Comparison of ENCODE assay signal across 27 cellular contexts in the genomic region with DNA sequence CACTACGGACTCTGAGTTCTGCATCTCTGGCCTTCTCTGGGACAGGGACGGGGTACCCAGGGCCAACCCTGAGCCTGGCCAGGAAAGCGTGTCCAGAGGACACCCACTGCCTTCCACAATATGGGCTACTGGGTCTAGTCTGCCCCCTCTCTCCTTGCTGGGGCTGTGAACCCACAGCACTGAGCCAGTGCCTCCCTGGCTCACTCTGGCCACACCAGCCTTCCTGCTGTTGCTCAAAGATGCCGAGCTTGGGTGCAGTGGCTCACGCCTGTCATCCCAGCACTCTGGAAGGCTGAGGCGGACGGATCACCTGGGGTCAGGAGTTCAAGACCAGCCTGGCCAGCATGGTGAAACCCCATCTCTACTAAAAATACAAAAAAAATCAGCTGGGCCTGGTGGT. TPM values are rescaled to one million over a fixed set of nuclear protein-coding genes. Genes with fewer than 3 reads are reported as not detected.
DNase-seq lines count a peak whose midpoint lies in the region; ATAC-seq, FAIRE-seq and TF ChIP-seq lines count a peak whose summit lies in the region.
"Had no signal": no experiment of that assay in that cellular context is flagged by ENCODE, and none has a peak within 500 bp of the region (broad histone marks: within the 10 kb centered on the region; RNA-seq: fewer than 3 reads in every experiment).

No MANE protein-coding gene starts in this region.

- WGBS in H1 (ENCODE audit: extremely low coverage in 1 of 2, insufficient coverage in 1 of 2, insufficient read length in 1 of 2, insufficient replicate concordance in 2 of 2, low coverage in 1 of 2, low lambda C conversion rate in 2 of 2, missing lambda C conversion rate in 1 of 2), 2 experiments = 89% methylated on average over 7 of the region's 7 CpGs; no CpG with 5 or more reads in 1 of the 2 experiments
- WGBS in SK-N-SH (ENCODE audit: low lambda C conversion rate) = 67% methylated on average over 5 of the region's 7 CpGs

- H3K4ac ChIP-seq in H1 (replicated peaks; ENCODE audit: insufficient read length, low read depth, low read length) = no peak overlapping the region

- peak overlapping the region; percentile 20; the same call in 1 of the 2 replicates for H3K27ac ChIP-seq in RWPE1
- H3K27ac ChIP-seq in H1 (ENCODE audit: low read depth, low read length) = no peak overlapping the region
- H3K27ac ChIP-seq in SK-N-SH (ENCODE audit: low read depth in 2 of 2, low read length in 1 of 2) = no peak overlapping the region
- H3K27ac ChIP-seq: A549; BLaER1 treated with 17β-estradiol and CSF1 and Interleukin-3, amounts not matched to agents 10 nM and 100 nM had no signal

- no peaks in the 10 kb centered on the region for H3K79me1 ChIP-seq in H1 (ENCODE audit: low read depth, low read length)

- H3K36me3 ChIP-seq in H1 (ENCODE audit: control insufficient read depth in 2 of 4, insufficient read depth in 4 of 4, low read length in 3 of 4) (no peaks in the 10 kb centered on the region), SK-N-SH (replicated peaks in 1 of 2; ENCODE audit: control insufficient read depth in 1 of 2, insufficient read depth in 2 of 2, low read length in 1 of 2) (no peaks in the 10 kb centered on the region)
- H3K36me3 ChIP-seq: BE2C; BLaER1 treated with 17β-estradiol and CSF1 and Interleukin-3, amounts not matched to agents 10 nM and 100 nM had no signal

- H2BK5ac ChIP-seq in H1 (ENCODE audit: low read depth, low read length) = peak overlapping the region; percentile 35; the same call in 1 of the 2 replicates

- H3K4me3 ChIP-seq in H1 (ENCODE audit: extremely low read depth in 1 of 4, insufficient read depth in 2 of 4, low read depth in 3 of 4, low read length in 4 of 4) (no peak overlapping the region), SK-N-SH (ENCODE audit: low read depth in 2 of 2, low read length in 1 of 2) (no peak overlapping the region)
- H3K4me3 ChIP-seq: A549; BLaER1 treated with 17β-estradiol and CSF1 and Interleukin-3, amounts not matched to agents 10 nM and 100 nM; GM12878; GM23338 had no signal

- H3K27ac Mint-ChIP-seq in activated CD4-positive, alpha-beta memory T cell treated with anti-CD3 and anti-CD28 coated beads, Interleukin-2, amount 10 ng/mL, durations not matched to agents 7 days and 5 days = no peak overlapping the region
- H3K27ac Mint-ChIP-seq: CD14-positive monocyte; CD4-positive, alpha-beta T cell; CD8-positive, alpha-beta memory T cell; GM23338 had no signal

- H3K18ac ChIP-seq in H1 (ENCODE audit: extremely low read depth, low read length) = no peak overlapping the region

- no peak overlapping the region for H3K14ac ChIP-seq in H1 (ENCODE audit: insufficient read length)

- TF ChIP-seq RAD21 in H1 (IDR thresholded peaks at IDR 0.05 in 1 of 2, conservative IDR thresholded peaks at IDR 0.05 in 1 of 2; ENCODE audit: low read depth in 2 of 2, low read length in 2 of 2) = no peak
- no peak for TF ChIP-seq RAD21 in SK-N-SH (IDR thresholded peaks at IDR 0.05; ENCODE audit: low read length)

- no peak overlapping the region for H3K23ac ChIP-seq in H1 (ENCODE audit: insufficient read length)

- 0 out of 2 replicates have a peak overlapping the region, but pooled peaks have one; percentile 80 for H2BK12ac ChIP-seq in H1 (ENCODE audit: low read depth, low read length)

- no peak overlapping the region for H3K56ac ChIP-seq in H1 (replicated peaks; ENCODE audit: insufficient read length, low read depth, low read length)

- H3K9me3 Mint-ChIP-seq in activated CD4-positive, alpha-beta memory T cell treated with anti-CD3 and anti-CD28 coated beads, Interleukin-2, amount 10 ng/mL, durations not matched to agents 7 days and 5 days = no peaks in the 10 kb centered on the region
- H3K9me3 Mint-ChIP-seq: CD14-positive monocyte; CD4-positive, alpha-beta T cell; CD8-positive, alpha-beta memory T cell; GM23338 had no signal

- H3K9me3 ChIP-seq in H1 (ENCODE audit: insufficient read depth in 2 of 2, low read depth in 1 of 2, low read length in 1 of 2) = no peaks in the 10 kb centered on the region
- no peaks in the 10 kb centered on the region for H3K9me3 ChIP-seq in SK-N-SH
- H3K9me3 ChIP-seq: A549; BE2C; BLaER1 treated with 17β-estradiol and CSF1 and Interleukin-3, amounts not matched to agents 10 nM and 100 nM had no signal

- H2BK15ac ChIP-seq in H1 (ENCODE audit: low read length) = peak overlapping the region; percentile 89

- no peaks in the 10 kb centered on the region for H3K9me2 ChIP-seq in SK-N-SH

- POLR2A ChIA-PET in RWPE1 (lab: Yijun Ruan, JAX; ENCODE audit: low non-redundant PET) (no interaction called here), H1 (lab: Charles Lee; ENCODE audit: partially characterized antibody) (interaction anchor here (1.4 to 1.5 kb wide), 2 partner anchors 8 to 16 kb away, joined by 3 read pairs; no protein-coding TSS in a partner anchor), SK-N-SH (lab: Yijun Ruan, JAX) (no interaction called here)
- POLR2A ChIA-PET in activated CD4-positive, alpha-beta memory T cell treated with anti-CD3 and anti-CD28 coated beads, Interleukin-2, amount 10 ng/mL, durations not matched to agents 7 days and 5 days (lab: Charles Lee) = no interaction called here

- H2AK5ac ChIP-seq in H1 (ENCODE audit: low read depth, low read length) = no peak overlapping the region

- no peaks in the 10 kb centered on the region for H3K4me1 Mint-ChIP-seq in activated CD4-positive, alpha-beta memory T cell treated with anti-CD3 and anti-CD28 coated beads, Interleukin-2, amount 10 ng/mL, durations not matched to agents 7 days and 5 days
- H3K4me1 Mint-ChIP-seq: CD14-positive monocyte; CD8-positive, alpha-beta memory T cell had no signal

- DNase-seq in RWPE1 (ENCODE audit: low spot score) (no peak), H1 (ENCODE audit: low read depth in 1 of 2, low spot score in 2 of 2) (no peak), islet precursor cell (peak; percentile 44), sciatic nerve (ENCODE audit: low spot score) (peak; percentile 14), SK-N-SH (no peak), GM20000 (ENCODE audit: low spot score) (no peak)
- no peak for DNase-seq in activated CD4-positive, alpha-beta memory T cell treated with anti-CD3 and anti-CD28 coated beads, Interleukin-2, amount 10 ng/mL, durations not matched to agents 7 days and 5 days
- DNase-seq: 8988T; ACHN; AML-193; BE2C; CD4-positive, alpha-beta T cell; CD8-positive, alpha-beta memory T cell; DMS 273 treated with DMSO at 0.1 percent for 48 hours; DMS79; EL; GDM1; HCEC 1CT had no signal

- no peaks in the 10 kb centered on the region for H3K27me3 Mint-ChIP-seq in activated CD4-positive, alpha-beta memory T cell treated with anti-CD3 and anti-CD28 coated beads, Interleukin-2, amount 10 ng/mL, durations not matched to agents 7 days and 5 days

- H3K36me3 Mint-ChIP-seq in activated CD4-positive, alpha-beta memory T cell treated with anti-CD3 and anti-CD28 coated beads, Interleukin-2, amount 10 ng/mL, durations not matched to agents 7 days and 5 days (ENCODE audit: low read depth) = no peaks in the 10 kb centered on the region
- H3K36me3 Mint-ChIP-seq: CD14-positive monocyte; CD8-positive, alpha-beta memory T cell had no signal

- TF ChIP-seq POLR2A in H1 (IDR thresholded peaks at IDR 0.05; ENCODE audit: control extremely low read depth in 1 of 2, low read depth in 2 of 2, low read length in 2 of 2) = no peak

- no peak overlapping the region for H4K8ac ChIP-seq in H1 (ENCODE audit: extremely low read depth, insufficient read depth, low read length)

- no peak overlapping the region for H4K5ac ChIP-seq in H1 (ENCODE audit: insufficient read length, low read depth, low read length)

- no peaks in the 10 kb centered on the region for H3K23me2 ChIP-seq in H1 (ENCODE audit: low read depth, low read length)

- no peak for FAIRE-seq in H1 (lab: Jason Lieb, UNC)
- FAIRE-seq: A549, D721Med, GM12878, GM19239, H54 had no signal

- H4K20me1 ChIP-seq in H1 (replicated peaks in 1 of 2; ENCODE audit: control insufficient read depth in 1 of 2, insufficient read depth in 2 of 2, low read length in 2 of 2) (no peaks in the 10 kb centered on the region), SK-N-SH (ENCODE audit: insufficient read depth) (no peaks in the 10 kb centered on the region)
- H4K20me1 ChIP-seq: BLaER1 treated with 17β-estradiol and CSF1 and Interleukin-3, amounts not matched to agents 10 nM and 100 nM had no signal

- no peaks in the 10 kb centered on the region for H3F3A ChIP-seq in SK-N-SH (replicated peaks; ENCODE audit: insufficient read depth)

- no peak for TF ChIP-seq CTCF in RWPE1 (conservative IDR thresholded peaks at IDR 0.05; ENCODE audit: low read depth)
- no peak for TF ChIP-seq CTCF in H1 (IDR thresholded peaks at IDR 0.05; ENCODE audit: control extremely low read depth in 1 of 3, insufficient read depth in 1 of 3, low read depth in 1 of 3, low read length in 3 of 3)
- no peak for TF ChIP-seq CTCF in SK-N-SH (IDR thresholded peaks at IDR 0.05)
- no peak for TF ChIP-seq CTCF in GM20000 (IDR thresholded peaks at IDR 0.05; ENCODE audit: extremely low read depth, missing control alignments)

- no peak overlapping the region for H2AFZ ChIP-seq in H1 (ENCODE audit: low read length)
- H2AFZ ChIP-seq in SK-N-SH (ENCODE audit: low read depth) = no peak overlapping the region
- H2AFZ ChIP-seq: GM23338 had no signal

- no peaks in the 10 kb centered on the region for H3K27me3 ChIP-seq in H1 (replicated peaks in 1 of 4; ENCODE audit: control insufficient read depth in 3 of 4, extremely low read depth in 1 of 4, insufficient read depth in 3 of 4, low read length in 3 of 4)
- no peaks in the 10 kb centered on the region for H3K27me3 ChIP-seq in SK-N-SH (ENCODE audit: insufficient read depth)
- H3K27me3 ChIP-seq: BE2C; BLaER1 treated with 17β-estradiol and CSF1 and Interleukin-3, amounts not matched to agents 10 nM and 100 nM had no signal

- ATAC-seq in sciatic nerve = no peak
- ATAC-seq in HG02763 (IDR thresholded peaks at IDR 0.05; ENCODE audit: unreplicated experiment) = no peak
- ATAC-seq: A549, GM12878, GM23338 had no signal

- intact Hi-C loops in sciatic nerve (cut with DNase I) = no loop called here

- no peak overlapping the region for H2BK120ac ChIP-seq in H1 (replicated peaks; ENCODE audit: low read depth, low read length)

- H4K91ac ChIP-seq in H1 (replicated peaks; ENCODE audit: insufficient read length, low read length) = no peak overlapping the region

- H3K9ac ChIP-seq in H1 (replicated peaks in 1 of 4; ENCODE audit: extremely low read depth in 1 of 4, low read depth in 3 of 4, low read length in 3 of 4) = no peak overlapping the region
- H3K9ac ChIP-seq in SK-N-SH = no peak overlapping the region
- H3K9ac ChIP-seq: BLaER1 treated with 17β-estradiol and CSF1 and Interleukin-3, amounts not matched to agents 10 nM and 100 nM had no signal

- H2BK20ac ChIP-seq in H1 (ENCODE audit: low read length) = no peak overlapping the region

- H3K4me1 ChIP-seq in H1 (replicated peaks in 1 of 4; ENCODE audit: control insufficient read depth in 3 of 4, insufficient read depth in 4 of 4, low read length in 3 of 4) (peaks cover 0 to 10% (median 3%) of the 10 kb centered on the region in 4 experiments; a peak in 6 of 7 replicates), SK-N-SH (ENCODE audit: control insufficient read depth in 1 of 2, insufficient read depth in 2 of 2, low read depth in 1 of 2, low read length in 1 of 2) (no peaks in the 10 kb centered on the region)
- H3K4me1 ChIP-seq: A549; BE2C; BLaER1 treated with 17β-estradiol and CSF1 and Interleukin-3, amounts not matched to agents 10 nM and 100 nM had no signal

- no peak for TF ChIP-seq EP300 in H1 (IDR thresholded peaks at IDR 0.05; ENCODE audit: borderline replicate concordance in 1 of 2, low read depth in 2 of 2, low read length in 2 of 2)
- TF ChIP-seq EP300 in SK-N-SH (IDR thresholded peaks at IDR 0.05; ENCODE audit: borderline replicate concordance in 1 of 2, low read depth in 1 of 2, low read length in 1 of 2) = no peak

- H3K79me2 ChIP-seq in H1 (ENCODE audit: control insufficient read depth in 1 of 2, insufficient read depth in 2 of 2, low read length in 2 of 2) = no peaks in the 10 kb centered on the region
- no peaks in the 10 kb centered on the region for H3K79me2 ChIP-seq in SK-N-SH (ENCODE audit: insufficient read depth)

- H3K4me3 Mint-ChIP-seq in activated CD4-positive, alpha-beta memory T cell treated with anti-CD3 and anti-CD28 coated beads, Interleukin-2, amount 10 ng/mL, durations not matched to agents 7 days and 5 days = no peak overlapping the region
- H3K4me3 Mint-ChIP-seq: CD4-positive, alpha-beta T cell; CD8-positive, alpha-beta memory T cell; GM23338 had no signal

- CTCF ChIA-PET in RWPE1 (lab: Yijun Ruan, JAX) = no interaction called here
- CTCF ChIA-PET in H1 (lab: Charles Lee; ENCODE audit: partially characterized antibody) = interaction anchor here (1.6 to 6.2 kb wide), 3 partner anchors 16 to 59 kb away, joined by 4 to 36 read pairs (median 6); no protein-coding TSS in a partner anchor
- CTCF ChIA-PET in activated CD4-positive, alpha-beta memory T cell treated with anti-CD3 and anti-CD28 coated beads, Interleukin-2, amount 10 ng/mL, durations not matched to agents 7 days and 5 days (lab: Charles Lee) = no interaction called here
- CTCF ChIA-PET in SK-N-SH (lab: Yijun Ruan, JAX) = no interaction called here

- H3K4me2 ChIP-seq in H1 (ENCODE audit: insufficient read depth in 1 of 2, low read depth in 2 of 2, low read length in 2 of 2) (no peak overlapping the region), SK-N-SH (no peak overlapping the region)
- H3K4me2 ChIP-seq: A549; BLaER1 treated with 17β-estradiol and CSF1 and Interleukin-3, amounts not matched to agents 10 nM and 100 nM; GM23338 had no signal

RNA-seq across cellular contexts. Expression of gene PITPNM3, which starts 24.8 kb away (rescaled TPM):
- total RNA-seq in H1 (2021; fragmentation: NEBNext Ultra II Directional; extraction: Animal tissue kit (Norgen Biotek cat#: 25700)) = 1.7 and 2.1 TPM in 2 replicates
- polyA plus RNA-seq in H1 (2011; rRNA removed) (3.1 and 4.8 TPM in 2 replicates), SK-N-SH (2012; rRNA removed) (0.82 and 0.86 TPM in 2 replicates)
- 3.3 TPM for polyA plus RNA-seq in H1 (2011; cell fraction: cytosol; rRNA removed)
- polyA plus RNA-seq in H1 (2011; cell fraction: nucleus; rRNA removed) = 7.3 TPM
- polyA plus RNA-seq in H1 (2012, experiment 1 of 2) = 1.8 to 2.8 TPM (median 2.2 TPM) in 4 replicates
- polyA plus RNA-seq in H1 (2012, experiment 2 of 2) = 1.2 TPM
- polyA plus RNA-seq in H1 (2013, experiment 1 of 2) = 1.1 TPM
- 0.98 TPM for polyA plus RNA-seq in H1 (2013, experiment 2 of 2)
- 3.1 and 3.5 TPM in 2 replicates for polyA minus RNA-seq in H1 (2011; rRNA and poly(A)+ RNA removed)
- polyA minus RNA-seq in H1 (2011; cell fraction: cytosol; rRNA and poly(A)+ RNA removed) = 3.4 TPM
- 3.5 TPM for polyA minus RNA-seq in H1 (2011; cell fraction: nucleus; rRNA and poly(A)+ RNA removed)
- total RNA-seq in sciatic nerve = 4.3 TPM
- total RNA-seq in activated CD4-positive, alpha-beta memory T cell treated with anti-CD3 and anti-CD28 coated beads, Interleukin-2, amount 10 ng/mL, durations not matched to agents 7 days and 5 days = under 1 TPM; 0.53 to 0.63 TPM
- polyA plus RNA-seq in SK-N-SH (2012; cell fraction: cytosol; rRNA removed) = 0.33 and 0.52 TPM in 2 replicates
- polyA plus RNA-seq in SK-N-SH (2012; cell fraction: nucleus; rRNA removed) = 3.1 and 3.5 TPM in 2 replicates
- polyA plus RNA-seq: CD14-positive monocyte; CD8-positive, alpha-beta memory T cell had no signal

Comparison
In these comparisons a context has a peak if more than half of its experiments do, and no peak if none do; other contexts are left out.
1. DNase-seq: peak in islet precursor cell (single experiment) and sciatic nerve (single experiment); none in RWPE1 (single experiment), H1 (0 of 2), activated CD4-positive, alpha-beta memory T cell treated with anti-CD3 and anti-CD28 coated beads, Interleukin-2, amount 10 ng/mL, durations not matched to agents 7 days and 5 days (single experiment), SK-N-SH (single experiment) and GM20000 (single experiment).